Comparison of ENCODE assay signal across 10 cellular contexts in the genomic region with DNA sequence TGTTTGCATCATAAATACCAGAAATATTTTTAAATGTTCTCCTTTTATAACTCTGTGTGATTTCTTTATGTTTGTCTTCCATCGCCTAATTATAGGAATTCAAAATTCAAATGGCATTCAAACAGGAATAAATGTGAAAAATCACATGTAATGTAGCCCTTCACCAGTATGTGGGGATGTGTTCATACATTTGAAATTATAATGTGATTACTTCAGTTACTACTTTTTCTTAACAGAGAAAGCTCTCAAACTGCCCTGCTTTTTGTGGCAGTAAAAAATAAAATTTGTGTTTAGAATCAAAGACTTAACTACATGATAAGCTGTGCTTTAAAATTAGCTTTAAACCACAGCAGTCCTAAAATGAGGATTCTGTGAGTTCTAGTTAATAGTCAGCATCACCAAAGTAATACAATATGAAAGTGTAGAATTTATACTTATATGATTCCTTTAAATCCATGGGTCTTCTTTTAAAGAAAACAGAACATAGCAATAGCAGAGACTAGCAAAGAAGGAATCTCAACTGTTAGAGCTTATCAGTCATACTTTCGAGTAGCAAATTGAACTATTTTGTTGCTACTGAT. TPM values are rescaled to one million over a fixed set of nuclear protein-coding genes. Genes with fewer than 3 reads are reported as not detected.
DNase-seq lines count a peak whose midpoint lies in the region; TF ChIP-seq lines count a peak whose summit lies in the region.
"Had no signal": no experiment of that assay in that cellular context is flagged by ENCODE, and none has a peak within 500 bp of the region (broad histone marks: within the 10 kb centered on the region; RNA-seq: fewer than 3 reads in every experiment).

No MANE protein-coding gene starts in this region.

- in situ Hi-C loops in mammary epithelial cell (cut with MboI; ENCODE audit: low sequenced_read_pairs in 2 of 2): loop anchor here in 1 of 2 donors (10.0 kb wide), 1 partner anchor 222 kb away; no protein-coding TSS in a partner anchor

- H3K9ac ChIP-seq in mammary epithelial cell (ENCODE audit: insufficient read depth, low read length) (no peak overlapping the region), mesenchymal stem cell (ENCODE audit: low read length) (peak overlapping the region; percentile 54)

- H3K27me3 Mint-ChIP-seq in T-helper 2 cell treated with Interferon-gamma antibody and Interleukin-4, amounts not matched to agents 5 μg/mL and 100 μg/mL, for 36 hours (ENCODE audit: low read depth): peaks cover 11% of the 10 kb centered on the region

- H3K27me3 ChIP-seq in BJ (ENCODE audit: control insufficient read depth, insufficient read depth, low read length) (no peaks in the 10 kb centered on the region), mammary epithelial cell (ENCODE audit: insufficient read depth, low read length) (no peaks in the 10 kb centered on the region), mesenchymal stem cell (ENCODE audit: control insufficient read depth in 1 of 2, insufficient read depth in 1 of 2, low read length in 2 of 2) (no peaks in the 10 kb centered on the region)

- H4K91ac ChIP-seq in mesenchymal stem cell (ENCODE audit: low read length): no peak overlapping the region

- H3K14ac ChIP-seq in mesenchymal stem cell (ENCODE audit: low read length in 2 of 2): no peak overlapping the region

- H3K4ac ChIP-seq in mesenchymal stem cell (ENCODE audit: low read depth in 1 of 2, low read length in 2 of 2): no peak overlapping the region

- DNase-seq in BJ (ENCODE audit: low read depth): no peak
- DNase-seq in mammary epithelial cell: no peak
- DNase-seq in mesenchymal stem cell: peak; percentile 42
- no peak for DNase-seq in T-helper 2 cell treated with Interferon-gamma antibody and Interleukin-4, amounts not matched to agents 5 μg/mL and 100 μg/mL, for 36 hours (ENCODE audit: low spot score)
- no peak for DNase-seq in T-helper 2 cell
- DNase-seq in HPDE6-E6E7 (ENCODE audit: extremely low spot score): no peak
- DNase-seq in midbrain (lab: John Stamatoyannopoulos, UW): no peak
- DNase-seq: activated naive CD4-positive, alpha-beta T cell treated with anti-CD3 and anti-CD28 coated beads, Interleukin-2, amount 50 U/mL, for 16 hours had no signal

- H3K4me2 ChIP-seq in mammary epithelial cell (ENCODE audit: insufficient read depth, low read depth, low read length) (no peak overlapping the region), mesenchymal stem cell (ENCODE audit: low read length, poor library complexity, severe bottlenecking) (no peak overlapping the region)

- H2BK5ac ChIP-seq in mesenchymal stem cell (ENCODE audit: low read depth, low read length, poor library complexity, severe bottlenecking): no peak overlapping the region

- no peaks in the 10 kb centered on the region for H3K9me3 Mint-ChIP-seq in T-helper 2 cell treated with Interferon-gamma antibody and Interleukin-4, amounts not matched to agents 5 μg/mL and 100 μg/mL, for 36 hours
- H3K9me3 Mint-ChIP-seq: memory B cell had no signal

- H3K79me2 ChIP-seq in mammary epithelial cell (ENCODE audit: insufficient read depth, low read length): no peaks in the 10 kb centered on the region

- 67% methylated on average over 2 of the region's 2 CpGs for WGBS in mammary epithelial cell (ENCODE audit: low coverage, missing lambda C conversion rate)
- 83% methylated on average over 1 of the region's 2 CpGs for WGBS in mesenchymal stem cell

- no peak overlapping the region for H3K27ac Mint-ChIP-seq in T-helper 2 cell treated with Interferon-gamma antibody and Interleukin-4, amounts not matched to agents 5 μg/mL and 100 μg/mL, for 36 hours
- H3K27ac Mint-ChIP-seq: memory B cell had no signal

- dilution Hi-C loops in mammary epithelial cell (cut with HindIII; ENCODE audit: low sequenced_read_pairs): no loop called here

- H3K4me1 ChIP-seq in mammary epithelial cell (ENCODE audit: insufficient read depth, low read length) (peaks cover 29% of the 10 kb centered on the region), mesenchymal stem cell (ENCODE audit: control insufficient read depth, insufficient read depth, low read depth, low read length) (peaks cover 6% of the 10 kb centered on the region)

- peak; percentile 55 for TF ChIP-seq CTCF in BJ (IDR thresholded peaks at IDR 0.05; ENCODE audit: insufficient read depth, low read depth, low read length)
- TF ChIP-seq CTCF in LNCAP (IDR thresholded peaks at IDR 0.05): peak; percentile 59
- TF ChIP-seq CTCF in mammary epithelial cell (conservative IDR thresholded peaks at IDR 0.05 in 1 of 2, IDR thresholded peaks at IDR 0.05 in 1 of 2; ENCODE audit: extremely low read depth in 1 of 2, insufficient read depth in 1 of 2, low read depth in 1 of 2, low read length in 2 of 2): peak; percentile 56 to 64

- H2AK5ac ChIP-seq in mesenchymal stem cell (ENCODE audit: low read length, severe bottlenecking): no peak overlapping the region

- H3K23ac ChIP-seq in mesenchymal stem cell (ENCODE audit: low read length in 2 of 2): no peak overlapping the region

- peaks cover 5% of the 10 kb centered on the region for H3K4me1 Mint-ChIP-seq in T-helper 2 cell treated with Interferon-gamma antibody and Interleukin-4, amounts not matched to agents 5 μg/mL and 100 μg/mL, for 36 hours (ENCODE audit: low read depth)
- H3K4me1 Mint-ChIP-seq: memory B cell had no signal

- POLR2A ChIA-PET in BJ (lab: Charles Lee): interaction anchor here (0.5 kb wide), 1 partner anchor 81 kb away, joined by 4 read pairs; no protein-coding TSS in a partner anchor

- H3K36me3 Mint-ChIP-seq in T-helper 2 cell treated with Interferon-gamma antibody and Interleukin-4, amounts not matched to agents 5 μg/mL and 100 μg/mL, for 36 hours (ENCODE audit: low read depth): no peaks in the 10 kb centered on the region
- H3K36me3 Mint-ChIP-seq: memory B cell had no signal

- H2BK15ac ChIP-seq in mesenchymal stem cell (ENCODE audit: low read depth, poor library complexity, severe bottlenecking): no peak overlapping the region

- H3K27ac ChIP-seq in mammary epithelial cell (ENCODE audit: insufficient read depth, low read depth, low read length): no peak overlapping the region
- H3K27ac ChIP-seq in mesenchymal stem cell (ENCODE audit: low read length, poor library complexity, severe bottlenecking): no peak overlapping the region

- no peak overlapping the region for H4K8ac ChIP-seq in mesenchymal stem cell (ENCODE audit: low read length)

- intact Hi-C loops in mammary epithelial cell (cut with micrococcal nuclease): loop anchor here (1.0 to 5.0 kb wide), 4 partner anchors 73 to 814 kb away; partner anchors contain the start of genes HNRNPH3 and PBLD

- no TSS peak for BruUV-seq in mammary epithelial cell (replicated peaks; lab: Mats Ljungman, UMichigan)

- H3K9me3 ChIP-seq in mammary epithelial cell (replicated peaks; ENCODE audit: insufficient read depth, low read length) (no peaks in the 10 kb centered on the region), mesenchymal stem cell (ENCODE audit: control insufficient read depth, low read length) (no peaks in the 10 kb centered on the region)

- no peak overlapping the region for H3K18ac ChIP-seq in mesenchymal stem cell (ENCODE audit: low read depth in 1 of 2, low read length in 2 of 2)

- CTCF ChIA-PET in BJ (lab: Yijun Ruan, JAX) (interaction anchor here (0.6 to 6.8 kb wide), 11 partner anchors 12 to 814 kb away, joined by 3 to 146 read pairs (median 5); no protein-coding TSS in a partner anchor), mammary epithelial cell (lab: Charles Lee; ENCODE audit: low non-redundant PET) (interaction anchor here (0.8 kb wide), 1 partner anchor 141 kb away, joined by 3 read pairs; no protein-coding TSS in a partner anchor)

- no peak overlapping the region for H2BK12ac ChIP-seq in mesenchymal stem cell (ENCODE audit: low read length in 2 of 2)

- H3K79me1 ChIP-seq in mesenchymal stem cell (replicated peaks; ENCODE audit: low read length, poor library complexity, severe bottlenecking): no peaks in the 10 kb centered on the region

- no peak overlapping the region for H3K4me3 Mint-ChIP-seq in T-helper 2 cell treated with Interferon-gamma antibody and Interleukin-4, amounts not matched to agents 5 μg/mL and 100 μg/mL, for 36 hours
- H3K4me3 Mint-ChIP-seq: memory B cell had no signal

- H3K36me3 ChIP-seq in BJ (ENCODE audit: control insufficient read depth, insufficient read depth, low read length) (no peaks in the 10 kb centered on the region), mammary epithelial cell (ENCODE audit: insufficient read depth, low read length) (no peaks in the 10 kb centered on the region), mesenchymal stem cell (ENCODE audit: control insufficient read depth in 1 of 2, insufficient read depth in 2 of 2, low read depth in 1 of 2, low read length in 2 of 2) (no peaks in the 10 kb centered on the region)

- H3K4me3 ChIP-seq in BJ (ENCODE audit: low read depth, low read length) (no peak overlapping the region), mammary epithelial cell (replicated peaks in 1 of 3; ENCODE audit: insufficient read depth in 1 of 3, low read depth in 2 of 3, low read length in 3 of 3) (no peak overlapping the region), mesenchymal stem cell (ENCODE audit: insufficient read depth in 1 of 2, low read depth in 1 of 2, low read length in 2 of 2) (no peak overlapping the region)

- H2BK120ac ChIP-seq in mesenchymal stem cell (ENCODE audit: low read depth, low read length): no peak overlapping the region

- H4K20me1 ChIP-seq in mammary epithelial cell (ENCODE audit: insufficient read depth, low read length): no peaks in the 10 kb centered on the region

- no peak overlapping the region for H2AFZ ChIP-seq in mammary epithelial cell (ENCODE audit: low read depth, low read length)
- no peak overlapping the region for H2AFZ ChIP-seq in mesenchymal stem cell (ENCODE audit: low read depth, low read length)

RNA-seq across cellular contexts. Expression of gene HERC4, which starts 7.8 kb away (rescaled TPM):
- 23.4 and 59.1 TPM in 2 replicates for polyA plus RNA-seq in BJ (2011; rRNA removed)
- 41.3 and 46.5 TPM in 2 replicates for polyA minus RNA-seq in BJ (2011; rRNA and poly(A)+ RNA removed)
- total RNA-seq in mammary epithelial cell: 10 to 100 TPM; 79.4 to 88.7 TPM
- 18.6 TPM for polyA plus RNA-seq in mammary epithelial cell
- 31.3 TPM for polyA minus RNA-seq in mammary epithelial cell
- 20.9 TPM for polyA plus RNA-seq in mesenchymal stem cell (2013, experiment 1 of 2)
- 20.2 TPM for polyA plus RNA-seq in mesenchymal stem cell (2013, experiment 2 of 2)

RNA-seq across cellular contexts. Expression of gene MYPN, which starts 26.4 kb away (rescaled TPM):
- polyA plus RNA-seq in BJ (2011; rRNA removed) (9.7 and 10.5 TPM in 2 replicates), mammary epithelial cell (2.2 TPM)
- polyA minus RNA-seq in BJ (2011; rRNA and poly(A)+ RNA removed): 12.3 and 14.8 TPM in 2 replicates
- total RNA-seq in mammary epithelial cell: 1 to 10 TPM; 1.8 to 3.0 TPM
- 2.3 TPM for polyA minus RNA-seq in mammary epithelial cell
- not detected for polyA plus RNA-seq in mesenchymal stem cell (2013, experiment 1 of 2)
- 0.01 TPM for polyA plus RNA-seq in mesenchymal stem cell (2013, experiment 2 of 2)
